Comparison of ENCODE assay signal across 1 cellular context in genomic region chr11:75214411-75214821, GRCh38.
TF ChIP-seq lines count a peak whose summit lies in the region.

No MANE protein-coding gene starts in this region.

TF ChIP-seq in K562, 482 proteins besides CTCF, POLR2A, EP300 and RAD21 (continued from another document and continues in another):
- TF ChIP-seq CBX8 (IDR thresholded peaks at IDR 0.05; ENCODE audit: borderline replicate concordance, extremely low read depth, low read depth, low read length, poor library complexity, severe bottlenecking) (no peak), NR4A1 (CRISPR knock-in tag; IDR thresholded peaks at IDR 0.05) (no peak), NR4A1 (tag; IDR thresholded peaks at IDR 0.05) (no peak), KDM1A (IDR thresholded peaks at IDR 0.05) (no peak), GATA2 (CRISPR knock-in tag; IDR thresholded peaks at IDR 0.05) (no peak; the same call in 1 of the 2 replicates), E2F5 (CRISPR knock-in tag; IDR thresholded peaks at IDR 0.05) (peak; percentile 90; the same call in 1 of the 2 replicates), ZNF232 (CRISPR knock-in tag; IDR thresholded peaks at IDR 0.05) (peak; percentile 87; the same call in 1 of the 2 replicates), TFAP4 (CRISPR knock-in tag; IDR thresholded peaks at IDR 0.05; ENCODE audit: borderline replicate concordance) (peak; percentile 82), FOS (IDR thresholded peaks at IDR 0.05; ENCODE audit: extremely low read depth, insufficient read length) (no peak), ZNF76 (CRISPR knock-in tag; IDR thresholded peaks at IDR 0.05; ENCODE audit: borderline replicate concordance) (no peak), ZFP30 (CRISPR knock-in tag; IDR thresholded peaks at IDR 0.05; ENCODE audit: borderline replicate concordance) (no peak), PCBP1 (IDR thresholded peaks at IDR 0.05; ENCODE audit: low read depth, low read length, poor library complexity, severe bottlenecking) (no peak), CHD4 (IDR thresholded peaks at IDR 0.05; ENCODE audit: insufficient read depth, insufficient replicate concordance, low read depth, low read length, poor library complexity, severe bottlenecking) (no peak), PKNOX1 (IDR thresholded peaks at IDR 0.05) (no peak), MIER1 (IDR thresholded peaks at IDR 0.05; ENCODE audit: low read depth) (peak; percentile 99), TRIM25 (IDR thresholded peaks at IDR 0.05; ENCODE audit: borderline replicate concordance) (no peak), PCBP2 (IDR thresholded peaks at IDR 0.05; ENCODE audit: low read depth, low read length, poor library complexity, severe bottlenecking) (no peak), TAF9B (IDR thresholded peaks at IDR 0.05; ENCODE audit: partially characterized antibody) (no peak), ZNF184 (CRISPR knock-in tag; IDR thresholded peaks at IDR 0.05) (no peak), CBFA2T2 (conservative IDR thresholded peaks at IDR 0.05) (no peak), NCOR1 (IDR thresholded peaks at IDR 0.05) (no peak), KAT8 (IDR thresholded peaks at IDR 0.05; ENCODE audit: low read depth) (no peak)
- TF ChIP-seq, protein P1, sequence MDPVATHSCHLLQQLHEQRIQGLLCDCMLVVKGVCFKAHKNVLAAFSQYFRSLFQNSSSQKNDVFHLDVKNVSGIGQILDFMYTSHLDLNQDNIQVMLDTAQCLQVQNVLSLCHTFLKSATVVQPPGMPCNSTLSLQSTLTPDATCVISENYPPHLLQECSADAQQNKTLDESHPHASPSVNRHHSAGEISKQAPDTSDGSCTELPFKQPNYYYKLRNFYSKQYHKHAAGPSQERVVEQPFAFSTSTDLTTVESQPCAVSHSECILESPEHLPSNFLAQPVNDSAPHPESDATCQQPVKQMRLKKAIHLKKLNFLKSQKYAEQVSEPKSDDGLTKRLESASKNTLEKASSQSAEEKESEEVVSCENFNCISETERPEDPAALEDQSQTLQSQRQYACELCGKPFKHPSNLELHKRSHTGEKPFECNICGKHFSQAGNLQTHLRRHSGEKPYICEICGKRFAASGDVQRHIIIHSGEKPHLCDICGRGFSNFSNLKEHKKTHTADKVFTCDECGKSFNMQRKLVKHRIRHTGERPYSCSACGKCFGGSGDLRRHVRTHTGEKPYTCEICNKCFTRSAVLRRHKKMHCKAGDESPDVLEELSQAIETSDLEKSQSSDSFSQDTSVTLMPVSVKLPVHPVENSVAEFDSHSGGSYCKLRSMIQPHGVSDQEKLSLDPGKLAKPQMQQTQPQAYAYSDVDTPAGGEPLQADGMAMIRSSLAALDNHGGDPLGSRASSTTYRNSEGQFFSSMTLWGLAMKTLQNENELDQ (CRISPR knock-in tag; IDR thresholded peaks at IDR 0.05; ENCODE audit: borderline replicate concordance), result no peak
- TF ChIP-seq, protein P2, sequence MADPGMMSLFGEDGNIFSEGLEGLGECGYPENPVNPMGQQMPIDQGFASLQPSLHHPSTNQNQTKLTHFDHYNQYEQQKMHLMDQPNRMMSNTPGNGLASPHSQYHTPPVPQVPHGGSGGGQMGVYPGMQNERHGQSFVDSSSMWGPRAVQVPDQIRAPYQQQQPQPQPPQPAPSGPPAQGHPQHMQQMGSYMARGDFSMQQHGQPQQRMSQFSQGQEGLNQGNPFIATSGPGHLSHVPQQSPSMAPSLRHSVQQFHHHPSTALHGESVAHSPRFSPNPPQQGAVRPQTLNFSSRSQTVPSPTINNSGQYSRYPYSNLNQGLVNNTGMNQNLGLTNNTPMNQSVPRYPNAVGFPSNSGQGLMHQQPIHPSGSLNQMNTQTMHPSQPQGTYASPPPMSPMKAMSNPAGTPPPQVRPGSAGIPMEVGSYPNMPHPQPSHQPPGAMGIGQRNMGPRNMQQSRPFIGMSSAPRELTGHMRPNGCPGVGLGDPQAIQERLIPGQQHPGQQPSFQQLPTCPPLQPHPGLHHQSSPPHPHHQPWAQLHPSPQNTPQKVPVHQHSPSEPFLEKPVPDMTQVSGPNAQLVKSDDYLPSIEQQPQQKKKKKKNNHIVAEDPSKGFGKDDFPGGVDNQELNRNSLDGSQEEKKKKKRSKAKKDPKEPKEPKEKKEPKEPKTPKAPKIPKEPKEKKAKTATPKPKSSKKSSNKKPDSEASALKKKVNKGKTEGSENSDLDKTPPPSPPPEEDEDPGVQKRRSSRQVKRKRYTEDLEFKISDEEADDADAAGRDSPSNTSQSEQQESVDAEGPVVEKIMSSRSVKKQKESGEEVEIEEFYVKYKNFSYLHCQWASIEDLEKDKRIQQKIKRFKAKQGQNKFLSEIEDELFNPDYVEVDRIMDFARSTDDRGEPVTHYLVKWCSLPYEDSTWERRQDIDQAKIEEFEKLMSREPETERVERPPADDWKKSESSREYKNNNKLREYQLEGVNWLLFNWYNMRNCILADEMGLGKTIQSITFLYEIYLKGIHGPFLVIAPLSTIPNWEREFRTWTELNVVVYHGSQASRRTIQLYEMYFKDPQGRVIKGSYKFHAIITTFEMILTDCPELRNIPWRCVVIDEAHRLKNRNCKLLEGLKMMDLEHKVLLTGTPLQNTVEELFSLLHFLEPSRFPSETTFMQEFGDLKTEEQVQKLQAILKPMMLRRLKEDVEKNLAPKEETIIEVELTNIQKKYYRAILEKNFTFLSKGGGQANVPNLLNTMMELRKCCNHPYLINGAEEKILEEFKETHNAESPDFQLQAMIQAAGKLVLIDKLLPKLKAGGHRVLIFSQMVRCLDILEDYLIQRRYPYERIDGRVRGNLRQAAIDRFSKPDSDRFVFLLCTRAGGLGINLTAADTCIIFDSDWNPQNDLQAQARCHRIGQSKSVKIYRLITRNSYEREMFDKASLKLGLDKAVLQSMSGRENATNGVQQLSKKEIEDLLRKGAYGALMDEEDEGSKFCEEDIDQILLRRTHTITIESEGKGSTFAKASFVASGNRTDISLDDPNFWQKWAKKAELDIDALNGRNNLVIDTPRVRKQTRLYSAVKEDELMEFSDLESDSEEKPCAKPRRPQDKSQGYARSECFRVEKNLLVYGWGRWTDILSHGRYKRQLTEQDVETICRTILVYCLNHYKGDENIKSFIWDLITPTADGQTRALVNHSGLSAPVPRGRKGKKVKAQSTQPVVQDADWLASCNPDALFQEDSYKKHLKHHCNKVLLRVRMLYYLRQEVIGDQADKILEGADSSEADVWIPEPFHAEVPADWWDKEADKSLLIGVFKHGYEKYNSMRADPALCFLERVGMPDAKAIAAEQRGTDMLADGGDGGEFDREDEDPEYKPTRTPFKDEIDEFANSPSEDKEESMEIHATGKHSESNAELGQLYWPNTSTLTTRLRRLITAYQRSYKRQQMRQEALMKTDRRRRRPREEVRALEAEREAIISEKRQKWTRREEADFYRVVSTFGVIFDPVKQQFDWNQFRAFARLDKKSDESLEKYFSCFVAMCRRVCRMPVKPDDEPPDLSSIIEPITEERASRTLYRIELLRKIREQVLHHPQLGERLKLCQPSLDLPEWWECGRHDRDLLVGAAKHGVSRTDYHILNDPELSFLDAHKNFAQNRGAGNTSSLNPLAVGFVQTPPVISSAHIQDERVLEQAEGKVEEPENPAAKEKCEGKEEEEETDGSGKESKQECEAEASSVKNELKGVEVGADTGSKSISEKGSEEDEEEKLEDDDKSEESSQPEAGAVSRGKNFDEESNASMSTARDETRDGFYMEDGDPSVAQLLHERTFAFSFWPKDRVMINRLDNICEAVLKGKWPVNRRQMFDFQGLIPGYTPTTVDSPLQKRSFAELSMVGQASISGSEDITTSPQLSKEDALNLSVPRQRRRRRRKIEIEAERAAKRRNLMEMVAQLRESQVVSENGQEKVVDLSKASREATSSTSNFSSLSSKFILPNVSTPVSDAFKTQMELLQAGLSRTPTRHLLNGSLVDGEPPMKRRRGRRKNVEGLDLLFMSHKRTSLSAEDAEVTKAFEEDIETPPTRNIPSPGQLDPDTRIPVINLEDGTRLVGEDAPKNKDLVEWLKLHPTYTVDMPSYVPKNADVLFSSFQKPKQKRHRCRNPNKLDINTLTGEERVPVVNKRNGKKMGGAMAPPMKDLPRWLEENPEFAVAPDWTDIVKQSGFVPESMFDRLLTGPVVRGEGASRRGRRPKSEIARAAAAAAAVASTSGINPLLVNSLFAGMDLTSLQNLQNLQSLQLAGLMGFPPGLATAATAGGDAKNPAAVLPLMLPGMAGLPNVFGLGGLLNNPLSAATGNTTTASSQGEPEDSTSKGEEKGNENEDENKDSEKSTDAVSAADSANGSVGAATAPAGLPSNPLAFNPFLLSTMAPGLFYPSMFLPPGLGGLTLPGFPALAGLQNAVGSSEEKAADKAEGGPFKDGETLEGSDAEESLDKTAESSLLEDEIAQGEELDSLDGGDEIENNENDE (IDR thresholded peaks at IDR 0.05; ENCODE audit: low read depth, low read length), result no peak
- TF ChIP-seq, protein P3, sequence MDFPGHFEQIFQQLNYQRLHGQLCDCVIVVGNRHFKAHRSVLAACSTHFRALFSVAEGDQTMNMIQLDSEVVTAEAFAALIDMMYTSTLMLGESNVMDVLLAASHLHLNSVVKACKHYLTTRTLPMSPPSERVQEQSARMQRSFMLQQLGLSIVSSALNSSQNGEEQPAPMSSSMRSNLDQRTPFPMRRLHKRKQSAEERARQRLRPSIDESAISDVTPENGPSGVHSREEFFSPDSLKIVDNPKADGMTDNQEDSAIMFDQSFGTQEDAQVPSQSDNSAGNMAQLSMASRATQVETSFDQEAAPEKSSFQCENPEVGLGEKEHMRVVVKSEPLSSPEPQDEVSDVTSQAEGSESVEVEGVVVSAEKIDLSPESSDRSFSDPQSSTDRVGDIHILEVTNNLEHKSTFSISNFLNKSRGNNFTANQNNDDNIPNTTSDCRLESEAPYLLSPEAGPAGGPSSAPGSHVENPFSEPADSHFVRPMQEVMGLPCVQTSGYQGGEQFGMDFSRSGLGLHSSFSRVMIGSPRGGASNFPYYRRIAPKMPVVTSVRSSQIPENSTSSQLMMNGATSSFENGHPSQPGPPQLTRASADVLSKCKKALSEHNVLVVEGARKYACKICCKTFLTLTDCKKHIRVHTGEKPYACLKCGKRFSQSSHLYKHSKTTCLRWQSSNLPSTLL (IDR thresholded peaks at IDR 0.05), result no peak
- TF ChIP-seq, protein P4, sequence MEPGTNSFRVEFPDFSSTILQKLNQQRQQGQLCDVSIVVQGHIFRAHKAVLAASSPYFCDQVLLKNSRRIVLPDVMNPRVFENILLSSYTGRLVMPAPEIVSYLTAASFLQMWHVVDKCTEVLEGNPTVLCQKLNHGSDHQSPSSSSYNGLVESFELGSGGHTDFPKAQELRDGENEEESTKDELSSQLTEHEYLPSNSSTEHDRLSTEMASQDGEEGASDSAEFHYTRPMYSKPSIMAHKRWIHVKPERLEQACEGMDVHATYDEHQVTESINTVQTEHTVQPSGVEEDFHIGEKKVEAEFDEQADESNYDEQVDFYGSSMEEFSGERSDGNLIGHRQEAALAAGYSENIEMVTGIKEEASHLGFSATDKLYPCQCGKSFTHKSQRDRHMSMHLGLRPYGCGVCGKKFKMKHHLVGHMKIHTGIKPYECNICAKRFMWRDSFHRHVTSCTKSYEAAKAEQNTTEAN (CRISPR knock-in tag; IDR thresholded peaks at IDR 0.05), result no peak
- TF ChIP-seq, protein P5, sequence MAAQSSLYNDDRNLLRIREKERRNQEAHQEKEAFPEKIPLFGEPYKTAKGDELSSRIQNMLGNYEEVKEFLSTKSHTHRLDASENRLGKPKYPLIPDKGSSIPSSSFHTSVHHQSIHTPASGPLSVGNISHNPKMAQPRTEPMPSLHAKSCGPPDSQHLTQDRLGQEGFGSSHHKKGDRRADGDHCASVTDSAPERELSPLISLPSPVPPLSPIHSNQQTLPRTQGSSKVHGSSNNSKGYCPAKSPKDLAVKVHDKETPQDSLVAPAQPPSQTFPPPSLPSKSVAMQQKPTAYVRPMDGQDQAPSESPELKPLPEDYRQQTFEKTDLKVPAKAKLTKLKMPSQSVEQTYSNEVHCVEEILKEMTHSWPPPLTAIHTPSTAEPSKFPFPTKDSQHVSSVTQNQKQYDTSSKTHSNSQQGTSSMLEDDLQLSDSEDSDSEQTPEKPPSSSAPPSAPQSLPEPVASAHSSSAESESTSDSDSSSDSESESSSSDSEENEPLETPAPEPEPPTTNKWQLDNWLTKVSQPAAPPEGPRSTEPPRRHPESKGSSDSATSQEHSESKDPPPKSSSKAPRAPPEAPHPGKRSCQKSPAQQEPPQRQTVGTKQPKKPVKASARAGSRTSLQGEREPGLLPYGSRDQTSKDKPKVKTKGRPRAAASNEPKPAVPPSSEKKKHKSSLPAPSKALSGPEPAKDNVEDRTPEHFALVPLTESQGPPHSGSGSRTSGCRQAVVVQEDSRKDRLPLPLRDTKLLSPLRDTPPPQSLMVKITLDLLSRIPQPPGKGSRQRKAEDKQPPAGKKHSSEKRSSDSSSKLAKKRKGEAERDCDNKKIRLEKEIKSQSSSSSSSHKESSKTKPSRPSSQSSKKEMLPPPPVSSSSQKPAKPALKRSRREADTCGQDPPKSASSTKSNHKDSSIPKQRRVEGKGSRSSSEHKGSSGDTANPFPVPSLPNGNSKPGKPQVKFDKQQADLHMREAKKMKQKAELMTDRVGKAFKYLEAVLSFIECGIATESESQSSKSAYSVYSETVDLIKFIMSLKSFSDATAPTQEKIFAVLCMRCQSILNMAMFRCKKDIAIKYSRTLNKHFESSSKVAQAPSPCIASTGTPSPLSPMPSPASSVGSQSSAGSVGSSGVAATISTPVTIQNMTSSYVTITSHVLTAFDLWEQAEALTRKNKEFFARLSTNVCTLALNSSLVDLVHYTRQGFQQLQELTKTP (IDR thresholded peaks at IDR 0.05; ENCODE audit: low read depth in 1 of 2, partially characterized antibody in 2 of 2), result peak in 1 of 2 experiments; percentile 97
